Comparison of ENCODE assay signal across 14 cellular contexts in genomic region chr18:11178951-11179549, GRCh38. TPM values are rescaled to one million over a fixed set of nuclear protein-coding genes. Genes with fewer than 3 reads are reported as not detected.
A peak's percentile ranks its signal among the peaks of the same experiment; 100 is the strongest.
DNase-seq lines count a peak whose midpoint lies in the region; ATAC-seq and TF ChIP-seq lines count a peak whose summit lies in the region.
"Had no signal": no experiment of that assay in that cellular context is flagged by ENCODE, and none has a peak within 500 bp of the region (broad histone marks: within the 10 kb centered on the region; RNA-seq: fewer than 3 reads in every experiment).

No MANE protein-coding gene starts in this region.

- H3K27ac ChIP-seq in HEK293 (ENCODE audit: extremely low read depth, low read depth, low read length) (no peak overlapping the region), angular gyrus (ENCODE audit: low read depth, low read length) (peak overlapping the region; percentile 44), left ventricle myocardium inferior (replicated peaks) (no peak overlapping the region), thoracic aorta (peak overlapping the region; percentile 66 to 94), OCI-LY7 (ENCODE audit: low read depth, low read length, poor library complexity, severe bottlenecking) (no peak overlapping the region)
- H3K27ac ChIP-seq: esophagus muscularis mucosa had no signal

- CTCF ChIA-PET in HEK293 (lab: Yijun Ruan, JAX) (interaction anchor here (0.7 kb wide), 1 partner anchor 42 kb away, joined by 3 read pairs; no protein-coding TSS in a partner anchor), OCI-LY7 (lab: Charles Lee; ENCODE audit: unreplicated experiment) (no interaction called here)
- CTCF ChIA-PET in activated CD8-positive, alpha-beta memory T cell treated with anti-CD3 and anti-CD28 coated beads, Interleukin-2, amount 10 ng/mL, durations not matched to agents 7 days and 5 days (lab: Charles Lee) = no interaction called here

- no peak overlapping the region for H3K4me3 ChIP-seq in HEK293 (ENCODE audit: low read depth, low read length)
- H3K4me3 ChIP-seq in left ventricle myocardium inferior = no peak overlapping the region
- peak overlapping the region; percentile 35 for H3K4me3 ChIP-seq in thoracic aorta
- H3K4me3 ChIP-seq in OCI-LY7 (ENCODE audit: low read depth, low read length, poor library complexity, severe bottlenecking) = no peak overlapping the region
- H3K4me3 ChIP-seq: esophagus muscularis mucosa had no signal

- no peaks in the 10 kb centered on the region for H3K36me3 Mint-ChIP-seq in activated CD8-positive, alpha-beta memory T cell treated with anti-CD3 and anti-CD28 coated beads, Interleukin-2, amount 10 ng/mL, durations not matched to agents 7 days and 5 days

- intact Hi-C loops in left ventricle myocardium inferior (cut with micrococcal nuclease) (no loop called here), OCI-LY7 (cut with micrococcal nuclease; ENCODE audit: unreplicated experiment) (no loop called here)

- peak; percentile 43 for DNase-seq in left ventricle myocardium inferior
- DNase-seq in thoracic aorta (ENCODE audit: low spot score) = peak; percentile 69
- DNase-seq in activated CD8-positive, alpha-beta memory T cell treated with anti-CD3 and anti-CD28 coated beads, Interleukin-2, amount 10 ng/mL, durations not matched to agents 7 days and 5 days = no peak
- DNase-seq in OCI-LY7 (ENCODE audit: low spot score) = no peak
- no peak for DNase-seq in mesenteric fat pad (ENCODE audit: low spot score)
- DNase-seq: activated CD4-positive, alpha-beta T cell treated with anti-CD3 and anti-CD28 coated beads for 1 hour; activated T-cell treated with anti-CD3 and anti-CD28 coated beads, Interleukin-2, amount 50 U/mL, for 72 hours; COR-L47; NCI-H748 treated with DMSO at 0.1 percent for 48 hours had no signal

- H3K4me2 ChIP-seq in OCI-LY7 (ENCODE audit: low read length) = no peak overlapping the region

- ATAC-seq in thoracic aorta (ENCODE audit: insufficient number of reproducible peaks, low FRiP score, low read depth) (peak; percentile 95), GM18519 (IDR thresholded peaks at IDR 0.05; ENCODE audit: low FRiP score, unreplicated experiment) (no peak)
- ATAC-seq in activated CD8-positive, alpha-beta memory T cell treated with anti-CD3 and anti-CD28 coated beads, Interleukin-2, amount 10 ng/mL, durations not matched to agents 7 days and 5 days = no peak
- ATAC-seq: activated T-cell treated with anti-CD3 and anti-CD28 coated beads, Interleukin-2, amount 50 U/mL, for 72 hours had no signal

- peaks cover 4% of the 10 kb centered on the region; the same call in 1 of the 2 replicates for H3K4me1 ChIP-seq in HEK293 (ENCODE audit: control insufficient read depth, insufficient read depth, low read length)
- H3K4me1 ChIP-seq in left ventricle myocardium inferior = no peaks in the 10 kb centered on the region
- peaks cover 34 to 54% of the 10 kb centered on the region in 2 donors for H3K4me1 ChIP-seq in thoracic aorta (ENCODE audit: control insufficient read depth in 1 of 2, low read depth in 2 of 2)
- no peaks in the 10 kb centered on the region for H3K4me1 ChIP-seq in OCI-LY7 (ENCODE audit: insufficient read depth, low read length, poor library complexity, severe bottlenecking)

- H4K20me1 ChIP-seq in OCI-LY7 (ENCODE audit: insufficient read depth, low read length) = no peaks in the 10 kb centered on the region

- H3K4me3 Mint-ChIP-seq in activated CD8-positive, alpha-beta memory T cell treated with anti-CD3 and anti-CD28 coated beads, Interleukin-2, amount 10 ng/mL, durations not matched to agents 7 days and 5 days = no peak overlapping the region
- H3K4me3 Mint-ChIP-seq: activated T-cell treated with anti-CD3 and anti-CD28 coated beads, Interleukin-2, amount 50 U/mL, for 72 hours; neural crest cell had no signal

- H2AFZ ChIP-seq in OCI-LY7 (ENCODE audit: low read length) = no peak overlapping the region

- no peak overlapping the region for H3K27ac Mint-ChIP-seq in activated CD8-positive, alpha-beta memory T cell treated with anti-CD3 and anti-CD28 coated beads, Interleukin-2, amount 10 ng/mL, durations not matched to agents 7 days and 5 days
- H3K27ac Mint-ChIP-seq: activated T-cell treated with anti-CD3 and anti-CD28 coated beads, Interleukin-2, amount 50 U/mL, for 72 hours had no signal

- H3K9me2 ChIP-seq in OCI-LY7 (ENCODE audit: insufficient read depth, low read length) = no peaks in the 10 kb centered on the region

- H3K27me3 ChIP-seq in left ventricle myocardium inferior (ENCODE audit: low read depth) (no peaks in the 10 kb centered on the region), thoracic aorta (replicated peaks; ENCODE audit: insufficient read depth) (no peaks in the 10 kb centered on the region)
- H3K27me3 ChIP-seq: esophagus muscularis mucosa had no signal

- TF ChIP-seq CTCF in HEK293 (tag by site-specific recombination; IDR thresholded peaks at IDR 0.05) = no peak
- TF ChIP-seq CTCF in left ventricle myocardium inferior (IDR thresholded peaks at IDR 0.05; ENCODE audit: borderline replicate concordance) = no peak
- no peak for TF ChIP-seq CTCF in thoracic aorta (IDR thresholded peaks at IDR 0.05)
- no peak for TF ChIP-seq CTCF in OCI-LY7 (conservative IDR thresholded peaks at IDR 0.05; ENCODE audit: low read length)

- H3K79me2 ChIP-seq in OCI-LY7 (ENCODE audit: insufficient read depth, low read depth, low read length) = no peaks in the 10 kb centered on the region

- no peaks in the 10 kb centered on the region for H3K4me1 Mint-ChIP-seq in activated CD8-positive, alpha-beta memory T cell treated with anti-CD3 and anti-CD28 coated beads, Interleukin-2, amount 10 ng/mL, durations not matched to agents 7 days and 5 days

- no TSS peak for BruUV-seq in OCI-LY7 (replicated peaks; lab: Mats Ljungman, UMichigan)

- POLR2A ChIA-PET in HEK293 (lab: Yijun Ruan, JAX) = no interaction called here
- POLR2A ChIA-PET in OCI-LY7 (lab: Charles Lee) = interaction anchor here (0.9 kb wide), 1 partner anchor 423 kb away, joined by 7 read pairs; no protein-coding TSS in a partner anchor

- H3K36me3 ChIP-seq in HEK293 (ENCODE audit: control insufficient read depth in 2 of 2, insufficient read depth in 1 of 2, low read length in 2 of 2) (no peaks in the 10 kb centered on the region), left ventricle myocardium inferior (no peaks in the 10 kb centered on the region), thoracic aorta (no peaks in the 10 kb centered on the region), OCI-LY7 (ENCODE audit: insufficient read depth, low read length) (no peaks in the 10 kb centered on the region)
- H3K36me3 ChIP-seq: esophagus muscularis mucosa had no signal

- H3K9me3 Mint-ChIP-seq in activated CD8-positive, alpha-beta memory T cell treated with anti-CD3 and anti-CD28 coated beads, Interleukin-2, amount 10 ng/mL, durations not matched to agents 7 days and 5 days (ENCODE audit: low read depth) = no peaks in the 10 kb centered on the region
- H3K9me3 Mint-ChIP-seq: neural crest cell had no signal

- no peaks in the 10 kb centered on the region for H3K27me3 Mint-ChIP-seq in activated CD8-positive, alpha-beta memory T cell treated with anti-CD3 and anti-CD28 coated beads, Interleukin-2, amount 10 ng/mL, durations not matched to agents 7 days and 5 days

- H3K9me3 ChIP-seq in HEK293 (ENCODE audit: control insufficient read depth, insufficient read depth, low read depth, low read length) (no peaks in the 10 kb centered on the region), left ventricle myocardium inferior (replicated peaks) (no peaks in the 10 kb centered on the region), thoracic aorta (no peaks in the 10 kb centered on the region), OCI-LY7 (ENCODE audit: low read length) (no peaks in the 10 kb centered on the region)
- H3K9me3 ChIP-seq: esophagus muscularis mucosa had no signal

TF ChIP-seq in HEK293, 187 proteins besides CTCF, POLR2A, EP300 and RAD21:
- TF ChIP-seq SP2 (tag by site-specific recombination; IDR thresholded peaks at IDR 0.05) (no peak), ZFHX2 (tag by site-specific recombination; conservative IDR thresholded peaks at IDR 0.05) (peak; percentile 52)

RNA-seq across cellular contexts. Expression of gene PIEZO2, which starts 29.7 kb away (rescaled TPM):
- total RNA-seq in left ventricle myocardium inferior = 0.33 TPM
- total RNA-seq in thoracic aorta = 10 to 100 TPM in 1 of 2 donors, 1 to 10 TPM in 1; 8.3 to 10.3 TPM
- total RNA-seq in activated CD8-positive, alpha-beta memory T cell treated with anti-CD3 and anti-CD28 coated beads, Interleukin-2, amount 10 ng/mL, durations not matched to agents 7 days and 5 days = not detected
- total RNA-seq in OCI-LY7 (2014; rRNA removed; shearing (Covaris generic)) = 0.95 and 2.6 TPM in 2 replicates
- total RNA-seq in OCI-LY7 (2022) = 3.3 and 5.6 TPM in 2 replicates
- total RNA-seq in mesenteric fat pad = 3.1 TPM
- total RNA-seq: activated T-cell treated with anti-CD3 and anti-CD28 coated beads, Interleukin-2, amount 50 U/mL, for 72 hours had no signal

Comparison
In these comparisons a context has a peak if more than half of its experiments do, and no peak if none do; other contexts are left out.
1. H3K27ac ChIP-seq: peak in angular gyrus (single experiment) and thoracic aorta (2 of 2); none in HEK293 (single experiment), left ventricle myocardium inferior (single experiment) and OCI-LY7 (single experiment).
2. DNase-seq: peak in left ventricle myocardium inferior (single experiment) and thoracic aorta (single experiment); none in activated CD8-positive, alpha-beta memory T cell treated with anti-CD3 and anti-CD28 coated beads, Interleukin-2, amount 10 ng/mL, durations not matched to agents 7 days and 5 days (single experiment), OCI-LY7 (single experiment) and mesenteric fat pad (single experiment).